ENCODE assay signal across 8 cellular contexts in genomic region chr10:79242620-79243152, GRCh38.
DNase-seq lines count a peak whose midpoint lies in the region; ATAC-seq and TF ChIP-seq lines count a peak whose summit lies in the region.

No MANE protein-coding gene starts in this region.

- no peaks in the 10 kb centered on the region for H3K9me3 ChIP-seq in smooth muscle cell (replicated peaks; ENCODE audit: low read depth)

- peak overlapping the region; percentile 68 for H3K27ac ChIP-seq in smooth muscle cell (ENCODE audit: low read depth)

- H3F3A ChIP-seq in smooth muscle cell (ENCODE audit: low read depth) = peaks cover 5% of the 10 kb centered on the region

- WGBS in smooth muscle cell (ENCODE audit: low lambda C conversion rate) = 1% methylated on average over 10 of the region's 60 CpGs

- H3K4me3 ChIP-seq in Jurkat, Clone E6-1 (ENCODE audit: low read length) = peak overlapping the region; percentile 73
- peak overlapping the region; percentile 63 for H3K4me3 ChIP-seq in smooth muscle cell

- TF ChIP-seq CTCF in smooth muscle cell (IDR thresholded peaks at IDR 0.05; ENCODE audit: borderline replicate concordance, insufficient read depth, poor library complexity, severe bottlenecking) = no peak

- H3K4me1 ChIP-seq in smooth muscle cell (ENCODE audit: low read depth) = peaks cover 44% of the 10 kb centered on the region

- peak overlapping the region; percentile 97 for H3K4me2 ChIP-seq in smooth muscle cell

- in situ Hi-C loops in T47D (cut with HindIII; ENCODE audit: low pct_unique_long_range_greater_than_20kb, low sequenced_read_pairs) = no loop called here

- peaks cover 97% of the 10 kb centered on the region for H4K20me1 ChIP-seq in smooth muscle cell (ENCODE audit: low read depth)

- peak overlapping the region; percentile 63 for H3K9ac ChIP-seq in smooth muscle cell (ENCODE audit: low read depth)

- H3K27me3 ChIP-seq in smooth muscle cell (ENCODE audit: low read depth) = no peaks in the 10 kb centered on the region

- peak; percentile 81 for DNase-seq in CD1c-positive myeloid dendritic cell (ENCODE audit: extremely low spot score)
- peak; percentile 50 for DNase-seq in Jurkat, Clone E6-1 (ENCODE audit: low read depth, low spot score)
- peak; percentile 49 for DNase-seq in T1000 (lab: John Stamatoyannopoulos, UW)
- DNase-seq in T47D (ENCODE audit: low read depth in 1 of 2, low spot score in 1 of 2) = peak; percentile 94 to 97
- peak; percentile 83 for DNase-seq in iPS-NIHi11 (ENCODE audit: low spot score)
- DNase-seq in smooth muscle cell (lab: John Stamatoyannopoulos, UW; ENCODE audit: unreplicated experiment) = peak; percentile 54

- ATAC-seq in GM19397 (IDR thresholded peaks at IDR 0.05; ENCODE audit: unreplicated experiment) = peak; percentile 21
- ATAC-seq in HG03378 (IDR thresholded peaks at IDR 0.05; ENCODE audit: unreplicated experiment) = no peak

- no peak overlapping the region for H2AFZ ChIP-seq in smooth muscle cell (ENCODE audit: low read depth)

- peaks cover 40% of the 10 kb centered on the region for H3K79me2 ChIP-seq in smooth muscle cell (ENCODE audit: low read depth)

- H3K36me3 ChIP-seq in smooth muscle cell (ENCODE audit: low read depth) = no peaks in the 10 kb centered on the region
